Comparison of ENCODE assay signal across 1 cellular context in genomic region chr1:37846634-37847339, GRCh38.
TF ChIP-seq lines count a peak whose summit lies in the region.

No MANE protein-coding gene starts in this region.

TF ChIP-seq in IMR-90, 13 proteins besides CTCF, POLR2A, EP300 and RAD21:
- TF ChIP-seq MXI1 (IDR thresholded peaks at IDR 0.05; ENCODE audit: borderline replicate concordance, low read depth, low read length), result no peak
- no peak for TF ChIP-seq ELK1 (IDR thresholded peaks at IDR 0.05; ENCODE audit: borderline replicate concordance, low read depth, low read length)
- TF ChIP-seq CHD1 (IDR thresholded peaks at IDR 0.05; ENCODE audit: low read depth, low read length), result no peak
- TF ChIP-seq RCOR1 (IDR thresholded peaks at IDR 0.05; ENCODE audit: insufficient replicate concordance, low read length), result no peak
- TF ChIP-seq MAFK (IDR thresholded peaks at IDR 0.05; ENCODE audit: low read depth, low read length), result no peak
- no peak for TF ChIP-seq SMC3 (IDR thresholded peaks at IDR 0.05; ENCODE audit: low read depth, low read length)
- no peak for TF ChIP-seq RFX5 (IDR thresholded peaks at IDR 0.05; ENCODE audit: low read depth, low read length)
- TF ChIP-seq NFE2L2 (IDR thresholded peaks at IDR 0.05; ENCODE audit: low read depth, low read length), result no peak
- no peak for TF ChIP-seq MAZ (IDR thresholded peaks at IDR 0.05; ENCODE audit: borderline replicate concordance, low read depth, low read length)
- TF ChIP-seq FOS (IDR thresholded peaks at IDR 0.05; ENCODE audit: low read depth, low read length), result no peak
- no peak for TF ChIP-seq CEBPB (IDR thresholded peaks at IDR 0.05; ENCODE audit: low read depth, low read length)
- no peak for TF ChIP-seq BHLHE40 (IDR thresholded peaks at IDR 0.05; ENCODE audit: low read depth, low read length)
- no peak for TF ChIP-seq USF2 (IDR thresholded peaks at IDR 0.05; ENCODE audit: low read depth, low read length)
